Comparison of ENCODE assay signal across 31 cellular contexts in genomic region chr3:132900479-132900878, GRCh38.
"Had no signal": no experiment of that assay in that cellular context is flagged by ENCODE, and none has a peak within 500 bp of the region (broad histone marks: within the 10 kb centered on the region; RNA-seq: fewer than 3 reads in every experiment).

No MANE protein-coding gene starts in this region.

- H3K9me3 Mint-ChIP-seq: activated CD4-positive, alpha-beta memory T cell treated with anti-CD3 and anti-CD28 coated beads for 36 hours; activated CD4-positive, alpha-beta T cell treated with anti-CD3 and anti-CD28 coated beads, Interleukin-2, amount 10 ng/mL, durations not matched to agents 24 days and 14 days; activated naive CD4-positive, alpha-beta T cell treated with anti-CD3 and anti-CD28 coated beads, Interleukin-2, amount 10 ng/mL, durations not matched to agents 7 days and 5 days; activated naive CD4-positive, alpha-beta T cell treated with anti-CD3 and anti-CD28 coated beads, Interleukin-2, amount 50 U/mL, for 72 hours; activated naive CD8-positive, alpha-beta T cell treated with anti-CD3 and anti-CD28 coated beads, Interleukin-2, amount 10 ng/mL, durations not matched to agents 7 days and 5 days; activated T-cell treated with anti-CD3 and anti-CD28 coated beads, Interleukin-2, amount 50 U/mL, for 72 hours; dendritic cell treated with granulocyte-macrophage colony-stimulating factor and Interleukin-4, amounts not matched to agents 40 ng/mL and 50 ng/mL, for 4 days; endodermal cell had no signal

- DNase-seq: activated CD4-positive, alpha-beta memory T cell treated with anti-CD3 and anti-CD28 coated beads for 36 hours; activated CD4-positive, alpha-beta T cell treated with anti-CD3 and anti-CD28 coated beads for 36 hours; activated CD4-positive, alpha-beta T cell treated with anti-CD3 and anti-CD28 coated beads, Interleukin-2, amount 10 ng/mL, durations not matched to agents 24 days and 14 days; activated CD4-positive, CD25-positive, alpha-beta regulatory T cell; activated CD4-positive, CD25-positive, alpha-beta regulatory T cell treated with anti-CD3 and anti-CD28 coated beads, Interleukin-2, amount 50 U/mL, for 72 hours; activated CD8-positive, alpha-beta memory T cell treated with anti-CD3 and anti-CD28 coated beads, Interleukin-2, amount 10 ng/mL, durations not matched to agents 7 days and 5 days; activated CD8-positive, alpha-beta memory T cell treated with anti-CD3 and anti-CD28 coated beads, Interleukin-2, amount 50 U/mL, for 4 hours; activated CD8-positive, alpha-beta T cell treated with anti-CD3 and anti-CD28 coated beads, Interleukin-2, amount 10 ng/mL, durations not matched to agents 7 days and 5 days; activated gamma-delta T cell; activated naive CD4-positive, alpha-beta T cell; activated naive CD4-positive, alpha-beta T cell treated with anti-CD3 and anti-CD28 coated beads, Interleukin-2, amount 10 ng/mL, durations not matched to agents 7 days and 5 days; activated naive CD8-positive, alpha-beta T cell treated with anti-CD3 and anti-CD28 coated beads, Interleukin-2, amount 10 ng/mL, durations not matched to agents 7 days and 5 days; activated T-cell treated with anti-CD3 and anti-CD28 coated beads, Interleukin-2, amount 50 U/mL, for 1 hour; activated T-cell treated with anti-CD3 and anti-CD28 coated beads, Interleukin-2, amount 50 U/mL, for 72 hours; central memory CD4-positive, alpha-beta T cell; dorsolateral prefrontal cortex; effector memory CD4-positive, alpha-beta T cell; endodermal cell; foreskin keratinocyte; gastrocnemius medialis; glutamatergic neuron; heart left ventricle; T-helper 2 cell had no signal

- H3K36me3 Mint-ChIP-seq: activated CD4-positive, alpha-beta memory T cell treated with anti-CD3 and anti-CD28 coated beads for 36 hours; activated CD8-positive, alpha-beta memory T cell treated with anti-CD3 and anti-CD28 coated beads, Interleukin-2, amount 10 ng/mL, durations not matched to agents 7 days and 5 days; activated naive CD4-positive, alpha-beta T cell treated with anti-CD3 and anti-CD28 coated beads, Interleukin-2, amount 10 ng/mL, durations not matched to agents 7 days and 5 days; activated naive CD4-positive, alpha-beta T cell treated with anti-CD3 and anti-CD28 coated beads, Interleukin-2, amount 50 U/mL, for 72 hours; activated naive CD8-positive, alpha-beta T cell treated with anti-CD3 and anti-CD28 coated beads, Interleukin-2, amount 10 ng/mL, durations not matched to agents 7 days and 5 days; brain had no signal

- H3K4me1 ChIP-seq: ascending aorta, breast epithelium, foreskin keratinocyte, gastrocnemius medialis, heart left ventricle had no signal

- H3K4me3 Mint-ChIP-seq: activated CD4-positive, alpha-beta memory T cell treated with anti-CD3 and anti-CD28 coated beads for 36 hours; activated CD4-positive, alpha-beta T cell treated with anti-CD3 and anti-CD28 coated beads for 36 hours; activated CD4-positive, alpha-beta T cell treated with anti-CD3 and anti-CD28 coated beads, Interleukin-2, amount 10 ng/mL, durations not matched to agents 24 days and 14 days; activated CD8-positive, alpha-beta memory T cell treated with anti-CD3 and anti-CD28 coated beads, Interleukin-2, amount 10 ng/mL, durations not matched to agents 7 days and 5 days; activated CD8-positive, alpha-beta T cell treated with anti-CD3 and anti-CD28 coated beads, Interleukin-2, amount 10 ng/mL, durations not matched to agents 7 days and 5 days; activated naive CD4-positive, alpha-beta T cell treated with anti-CD3 and anti-CD28 coated beads, Interleukin-2, amount 10 ng/mL, durations not matched to agents 7 days and 5 days; activated naive CD8-positive, alpha-beta T cell treated with anti-CD3 and anti-CD28 coated beads, Interleukin-2, amount 10 ng/mL, durations not matched to agents 7 days and 5 days; activated T-cell treated with anti-CD3 and anti-CD28 coated beads, Interleukin-2, amount 50 U/mL, for 72 hours; brain; dendritic cell treated with granulocyte-macrophage colony-stimulating factor and Interleukin-4, amounts not matched to agents 40 ng/mL and 50 ng/mL, for 4 days; endodermal cell had no signal

- ATAC-seq: activated CD4-positive, alpha-beta T cell treated with anti-CD3 and anti-CD28 coated beads for 36 hours; activated CD8-positive, alpha-beta memory T cell treated with anti-CD3 and anti-CD28 coated beads, Interleukin-2, amount 10 ng/mL, durations not matched to agents 7 days and 5 days; activated CD8-positive, alpha-beta T cell treated with anti-CD3 and anti-CD28 coated beads, Interleukin-2, amount 10 ng/mL, durations not matched to agents 7 days and 5 days; activated naive CD4-positive, alpha-beta T cell treated with anti-CD3 and anti-CD28 coated beads, Interleukin-2, amount 50 U/mL, for 72 hours; activated T-cell treated with anti-CD3 and anti-CD28 coated beads, Interleukin-2, amount 50 U/mL, for 72 hours; esophagus mucosa; foreskin keratinocyte; gastrocnemius medialis; heart left ventricle had no signal

- H3K27me3 ChIP-seq: ascending aorta, breast epithelium, cardiac muscle cell, dorsolateral prefrontal cortex, foreskin keratinocyte, gastrocnemius medialis, heart left ventricle had no signal

- H3K27ac ChIP-seq: ascending aorta, breast epithelium, cardiac muscle cell, coronary artery, dorsolateral prefrontal cortex, foreskin keratinocyte, gastrocnemius medialis, heart left ventricle had no signal

- H3K36me3 ChIP-seq: ascending aorta, breast epithelium, cardiac muscle cell, gastrocnemius medialis, heart left ventricle had no signal

- H3K4me3 ChIP-seq: ascending aorta, breast epithelium, cardiac muscle cell, coronary artery, dorsolateral prefrontal cortex, gastrocnemius medialis, heart left ventricle had no signal

- H3K27ac Mint-ChIP-seq: activated CD4-positive, alpha-beta memory T cell treated with anti-CD3 and anti-CD28 coated beads for 36 hours; activated CD4-positive, alpha-beta T cell treated with anti-CD3 and anti-CD28 coated beads for 36 hours; activated CD4-positive, alpha-beta T cell treated with anti-CD3 and anti-CD28 coated beads, Interleukin-2, amount 10 ng/mL, durations not matched to agents 24 days and 14 days; activated CD8-positive, alpha-beta memory T cell treated with anti-CD3 and anti-CD28 coated beads, Interleukin-2, amount 10 ng/mL, durations not matched to agents 7 days and 5 days; activated CD8-positive, alpha-beta T cell treated with anti-CD3 and anti-CD28 coated beads, Interleukin-2, amount 10 ng/mL, durations not matched to agents 7 days and 5 days; activated naive CD4-positive, alpha-beta T cell treated with anti-CD3 and anti-CD28 coated beads, Interleukin-2, amount 10 ng/mL, durations not matched to agents 7 days and 5 days; activated naive CD4-positive, alpha-beta T cell treated with anti-CD3 and anti-CD28 coated beads, Interleukin-2, amount 50 U/mL, for 72 hours; activated naive CD8-positive, alpha-beta T cell treated with anti-CD3 and anti-CD28 coated beads, Interleukin-2, amount 10 ng/mL, durations not matched to agents 7 days and 5 days; activated T-cell treated with anti-CD3 and anti-CD28 coated beads, Interleukin-2, amount 50 U/mL, for 72 hours; dendritic cell treated with granulocyte-macrophage colony-stimulating factor and Interleukin-4, amounts not matched to agents 40 ng/mL and 50 ng/mL, for 4 days; endodermal cell had no signal

- H3K4me1 Mint-ChIP-seq: activated CD4-positive, alpha-beta T cell treated with anti-CD3 and anti-CD28 coated beads for 36 hours; activated CD4-positive, alpha-beta T cell treated with anti-CD3 and anti-CD28 coated beads, Interleukin-2, amount 10 ng/mL, durations not matched to agents 24 days and 14 days; activated CD8-positive, alpha-beta memory T cell treated with anti-CD3 and anti-CD28 coated beads, Interleukin-2, amount 10 ng/mL, durations not matched to agents 7 days and 5 days; activated naive CD4-positive, alpha-beta T cell treated with anti-CD3 and anti-CD28 coated beads, Interleukin-2, amount 10 ng/mL, durations not matched to agents 7 days and 5 days; activated naive CD8-positive, alpha-beta T cell treated with anti-CD3 and anti-CD28 coated beads, Interleukin-2, amount 10 ng/mL, durations not matched to agents 7 days and 5 days; brain; endodermal cell had no signal

- H3K27me3 Mint-ChIP-seq: activated CD4-positive, alpha-beta memory T cell treated with anti-CD3 and anti-CD28 coated beads for 36 hours; activated CD4-positive, alpha-beta T cell treated with anti-CD3 and anti-CD28 coated beads, Interleukin-2, amount 10 ng/mL, durations not matched to agents 24 days and 14 days; activated CD8-positive, alpha-beta memory T cell treated with anti-CD3 and anti-CD28 coated beads, Interleukin-2, amount 10 ng/mL, durations not matched to agents 7 days and 5 days; activated naive CD4-positive, alpha-beta T cell treated with anti-CD3 and anti-CD28 coated beads, Interleukin-2, amount 10 ng/mL, durations not matched to agents 7 days and 5 days; activated naive CD8-positive, alpha-beta T cell treated with anti-CD3 and anti-CD28 coated beads, Interleukin-2, amount 10 ng/mL, durations not matched to agents 7 days and 5 days; brain; dendritic cell treated with granulocyte-macrophage colony-stimulating factor and Interleukin-4, amounts not matched to agents 40 ng/mL and 50 ng/mL, for 4 days had no signal
